In the genomic region with DNA sequence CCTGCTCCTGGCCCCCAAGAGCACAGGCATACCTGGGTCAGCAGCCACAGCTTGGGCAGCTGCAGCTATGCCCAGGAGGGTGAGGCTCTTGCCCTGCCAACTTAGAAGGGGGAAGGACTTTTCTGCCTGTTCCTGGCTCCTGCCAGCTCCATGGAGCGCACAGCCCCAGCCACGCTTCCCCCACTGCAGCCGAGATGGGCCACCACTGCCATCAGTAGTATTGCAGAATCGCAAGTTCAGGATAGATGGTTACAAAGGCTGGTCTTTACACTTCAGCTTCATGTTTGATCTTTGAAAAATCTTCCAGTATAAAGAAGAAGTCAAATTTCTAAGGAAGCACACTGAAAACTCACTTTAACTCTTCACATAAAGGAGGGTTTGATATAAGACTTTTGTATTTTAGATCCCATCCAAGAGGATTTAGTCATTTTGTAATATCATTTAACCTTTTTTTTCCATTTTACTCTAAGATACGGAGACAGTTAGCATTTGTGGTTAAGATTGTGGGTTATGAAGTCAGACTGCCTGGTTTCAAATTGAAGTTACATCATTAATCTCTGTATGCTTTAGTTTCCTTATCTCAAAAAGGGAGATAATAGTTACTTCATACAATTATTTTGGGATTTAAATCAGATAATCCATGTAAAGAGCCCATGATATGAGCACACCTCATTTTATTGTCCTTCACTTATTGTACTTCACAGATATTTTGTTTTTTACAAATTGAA, we compare ENCODE assay signal across 16 cellular contexts.
DNase-seq lines count a peak whose midpoint lies in the region; ATAC-seq and TF ChIP-seq lines count a peak whose summit lies in the region.
"Had no signal": no experiment of that assay in that cellular context is flagged by ENCODE, and none has a peak within 500 bp of the region (broad histone marks: within the 10 kb centered on the region; RNA-seq: fewer than 3 reads in every experiment).

No MANE protein-coding gene starts in this region.

- H3K27ac ChIP-seq in neuronal stem cell (replicated peaks; ENCODE audit: low read length): no peak overlapping the region
- H3K27ac ChIP-seq: A549 had no signal

- H3K9me3 ChIP-seq in neuronal stem cell (replicated peaks in 1 of 2; ENCODE audit: control insufficient read depth in 2 of 2, insufficient read depth in 1 of 2, low read depth in 1 of 2, low read length in 2 of 2): peaks cover 18 to 28% of the 10 kb centered on the region in 2 donors
- H3K9me3 ChIP-seq: A549 had no signal

- peak overlapping the region; percentile 59 for H2AK5ac ChIP-seq in neuronal stem cell (ENCODE audit: low read depth, low read length)

- H3K27me3 ChIP-seq in neuronal stem cell (ENCODE audit: control insufficient read depth in 3 of 3, insufficient read depth in 3 of 3, low read depth in 1 of 3, low read length in 3 of 3): no peaks in the 10 kb centered on the region

- no peak overlapping the region for H3K4me3 Mint-ChIP-seq in activated CD4-positive, alpha-beta T cell treated with anti-CD3 and anti-CD28 coated beads for 36 hours

- H2AFZ ChIP-seq in neuronal stem cell (ENCODE audit: low read length): no peak overlapping the region

- H4K91ac ChIP-seq in neuronal stem cell (ENCODE audit: low read depth, low read length, poor library complexity): no peak overlapping the region

- H2BK15ac ChIP-seq in neuronal stem cell (ENCODE audit: low read length): no peak overlapping the region

- no peak overlapping the region for H3K4me3 ChIP-seq in neuronal stem cell (ENCODE audit: low read length in 2 of 2)
- H3K4me3 ChIP-seq in foreskin fibroblast (ENCODE audit: low read depth in 1 of 2, low read length in 2 of 2): no peak overlapping the region
- H3K4me3 ChIP-seq: A549, lung had no signal

- no peak overlapping the region for H2BK5ac ChIP-seq in neuronal stem cell (ENCODE audit: low read length)

- peaks cover 38% of the 10 kb centered on the region for H3K36me3 Mint-ChIP-seq in activated CD4-positive, alpha-beta T cell treated with anti-CD3 and anti-CD28 coated beads for 36 hours (ENCODE audit: low read depth)
- peaks cover 23 to 67% of the 10 kb centered on the region in 2 donors for H3K36me3 Mint-ChIP-seq in activated naive CD4-positive, alpha-beta T cell treated with anti-CD3 and anti-CD28 coated beads, Interleukin-2, amount 50 U/mL, for 72 hours

- peaks cover 3% of the 10 kb centered on the region for H3K9me3 Mint-ChIP-seq in activated CD4-positive, alpha-beta T cell treated with anti-CD3 and anti-CD28 coated beads for 36 hours (ENCODE audit: low read depth)
- peaks cover 5 to 17% of the 10 kb centered on the region in 2 donors for H3K9me3 Mint-ChIP-seq in activated naive CD4-positive, alpha-beta T cell treated with anti-CD3 and anti-CD28 coated beads, Interleukin-2, amount 50 U/mL, for 72 hours

- peak overlapping the region; percentile 43 for H2BK12ac ChIP-seq in neuronal stem cell (ENCODE audit: low read length)

- ATAC-seq in activated CD4-positive, alpha-beta T cell treated with anti-CD3 and anti-CD28 coated beads for 36 hours: peak; percentile 59
- ATAC-seq in activated naive CD4-positive, alpha-beta T cell treated with anti-CD3 and anti-CD28 coated beads, Interleukin-2, amount 50 U/mL, for 72 hours: peak; percentile 84 to 88
- ATAC-seq: esophagus mucosa had no signal

- no CpG with 5 or more reads among the region's 5 CpGs for WGBS in neuronal stem cell (ENCODE audit: extremely low coverage in 2 of 2, insufficient read length in 2 of 2, insufficient replicate concordance in 1 of 2), 2 donors

- peaks cover 12 to 39% of the 10 kb centered on the region in 2 donors for H3K36me3 ChIP-seq in neuronal stem cell (replicated peaks in 1 of 2; ENCODE audit: control insufficient read depth in 2 of 2, insufficient read depth in 2 of 2, low read length in 2 of 2)

- CTCF ChIA-PET in activated CD4-positive, alpha-beta T cell treated with anti-CD3 and anti-CD28 coated beads for 36 hours (lab: Charles Lee): interaction anchor here (0.7 to 1.0 kb wide), 4 partner anchors 8 to 376 kb away, joined by 3 to 4 read pairs (median 3); no protein-coding TSS in a partner anchor

- no peak overlapping the region for H3K14ac ChIP-seq in neuronal stem cell (ENCODE audit: low read length)

- H3K9ac ChIP-seq in neuronal stem cell (ENCODE audit: low read depth, low read length, poor library complexity): no peak overlapping the region

- intact Hi-C loops in activated CD4-positive, alpha-beta T cell treated with anti-CD3 and anti-CD28 coated beads for 36 hours (cut with DNase I, micrococcal nuclease): loop anchor here (2.0 to 10.0 kb wide), 4 partner anchors 61 to 338 kb away; a partner anchor contains a TSS

- peaks cover 4% of the 10 kb centered on the region for H3K79me1 ChIP-seq in neuronal stem cell (ENCODE audit: low read depth, low read length)

- H2BK120ac ChIP-seq in neuronal stem cell (ENCODE audit: low read depth, low read length): no peak overlapping the region

- no peak overlapping the region for H4K8ac ChIP-seq in neuronal stem cell (ENCODE audit: low read depth, low read length)

- peaks cover 30% of the 10 kb centered on the region for H3K4me1 Mint-ChIP-seq in activated CD4-positive, alpha-beta T cell treated with anti-CD3 and anti-CD28 coated beads for 36 hours

- H3K27ac Mint-ChIP-seq in activated CD4-positive, alpha-beta T cell treated with anti-CD3 and anti-CD28 coated beads for 36 hours: peak overlapping the region; percentile 19
- peak overlapping the region; percentile 66 to 74 for H3K27ac Mint-ChIP-seq in activated naive CD4-positive, alpha-beta T cell treated with anti-CD3 and anti-CD28 coated beads, Interleukin-2, amount 50 U/mL, for 72 hours

- no peak overlapping the region for H3K4me2 ChIP-seq in neuronal stem cell (ENCODE audit: insufficient read depth, low read length, poor library complexity, severe bottlenecking)
- H3K4me2 ChIP-seq: A549 had no signal

- H3K4me1 ChIP-seq in neuronal stem cell (ENCODE audit: control insufficient read depth in 2 of 2, insufficient read depth in 1 of 2, low read depth in 1 of 2, low read length in 2 of 2): peaks cover 8 to 9% of the 10 kb centered on the region in 2 donors

- peaks cover 2% of the 10 kb centered on the region for H3K27me3 Mint-ChIP-seq in activated CD4-positive, alpha-beta T cell treated with anti-CD3 and anti-CD28 coated beads for 36 hours

- H3K4ac ChIP-seq in neuronal stem cell (ENCODE audit: low read length): no peak overlapping the region

- POLR2A ChIA-PET in activated CD4-positive, alpha-beta T cell treated with anti-CD3 and anti-CD28 coated beads for 36 hours (lab: Charles Lee): no interaction called here

- no peak for TF ChIP-seq CTCF in foreskin fibroblast (IDR thresholded peaks at IDR 0.05; ENCODE audit: low read depth, low read length)

- H3K18ac ChIP-seq in neuronal stem cell (ENCODE audit: low read length): peak overlapping the region; percentile 34

- peak overlapping the region; percentile 39 for H3K23ac ChIP-seq in neuronal stem cell (ENCODE audit: low read depth, low read length, poor library complexity)

- DNase-seq in activated CD4-positive, alpha-beta T cell treated with anti-CD3 and anti-CD28 coated beads for 36 hours: peak; percentile 27
- DNase-seq in activated CD4-positive, alpha-beta T cell treated with anti-CD3 and anti-CD28 coated beads for 48 hours: no peak
- peak; percentile 66 for DNase-seq in NOMO-1 treated with DMSO at 0.1 percent for 48 hours (lab: John Stamatoyannopoulos, UW; ENCODE audit: unreplicated experiment)
- peak in 1 of 2 donors; percentile 9 for DNase-seq in activated naive CD4-positive, alpha-beta T cell treated with anti-CD3 and anti-CD28 coated beads, Interleukin-2, amount 50 U/mL, for 72 hours (ENCODE audit: low spot score in 2 of 2)
- DNase-seq in neuronal stem cell (ENCODE audit: low spot score): no peak
- DNase-seq in foreskin fibroblast: no peak
- DNase-seq in GDM1 (lab: John Stamatoyannopoulos, UW): no peak
- no peak for DNase-seq in putamen (ENCODE audit: low spot score)
- DNase-seq: cerebellar nuclear complex, NCI-H1092 treated with DMSO at 0.1 percent for 48 hours, NCI-H446, nucleus accumbens, RPMI8226 had no signal

Comparison
In these comparisons a context has a peak if more than half of its experiments do, and no peak if none do; other contexts are left out.
1. DNase-seq: peak in activated CD4-positive, alpha-beta T cell treated with anti-CD3 and anti-CD28 coated beads for 36 hours (single experiment) and NOMO-1 treated with DMSO at 0.1 percent for 48 hours (single experiment); none in activated CD4-positive, alpha-beta T cell treated with anti-CD3 and anti-CD28 coated beads for 48 hours (single experiment), neuronal stem cell (single experiment), foreskin fibroblast (0 of 2), GDM1 (single experiment) and putamen (single experiment).